Comparison of ENCODE assay signal across 8 cellular contexts in the genomic region with DNA sequence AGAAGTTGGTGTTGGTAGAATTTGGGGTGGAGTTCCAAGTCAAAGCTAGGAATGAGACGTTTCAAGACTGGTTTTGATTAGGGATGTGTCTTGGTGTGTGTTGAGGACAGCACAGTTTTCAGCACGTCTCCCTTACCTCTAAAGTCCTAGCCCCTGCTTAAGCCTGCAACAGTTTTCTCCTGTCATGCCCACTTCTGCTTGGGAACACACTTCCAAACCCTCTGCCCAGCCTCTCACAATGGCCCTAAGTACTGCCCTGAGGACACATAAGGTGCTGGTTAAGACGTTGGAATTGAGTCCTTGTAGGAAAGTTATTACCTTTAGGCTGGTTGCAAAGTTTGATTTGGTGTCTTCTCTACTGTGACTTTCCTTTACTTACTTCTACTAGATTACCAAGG. TPM values are rescaled to one million over a fixed set of nuclear protein-coding genes. Genes with fewer than 3 reads are reported as not detected.
DNase-seq lines count a peak whose midpoint lies in the region; ATAC-seq and TF ChIP-seq lines count a peak whose summit lies in the region.

No MANE protein-coding gene starts in this region.

- peak overlapping the region; percentile 72 for H3K4me3 Mint-ChIP-seq in memory B cell

- 0 out of 2 replicates have a peak overlapping the region, but pooled peaks have one; percentile 3 for H3K4me3 ChIP-seq in AG09309 (ENCODE audit: control insufficient read depth, low read depth, low read length)
- H3K4me3 ChIP-seq in ascending aorta = peak overlapping the region; percentile 86 to 89

- no peaks in the 10 kb centered on the region for H3K27me3 ChIP-seq in ascending aorta

- peaks cover 0 to 18% of the 10 kb centered on the region in 2 donors for H3K4me1 ChIP-seq in ascending aorta

- no peaks in the 10 kb centered on the region for H3K9me3 Mint-ChIP-seq in memory B cell

- no peaks in the 10 kb centered on the region for H3K9me3 ChIP-seq in ascending aorta

- no peak for ATAC-seq in memory B cell (ENCODE audit: low read depth)
- no peak for ATAC-seq in GM18511 (IDR thresholded peaks at IDR 0.05; ENCODE audit: unreplicated experiment)
- ATAC-seq in HG02870 (IDR thresholded peaks at IDR 0.05; ENCODE audit: unreplicated experiment) = no peak

- H3K36me3 ChIP-seq in ascending aorta = peaks cover 8 to 11% of the 10 kb centered on the region in 2 donors

- TF ChIP-seq CTCF in AG09309 (IDR thresholded peaks at IDR 0.05; ENCODE audit: control insufficient read depth, insufficient read depth, low read depth, low read length, missing control alignments) = no peak
- TF ChIP-seq CTCF in ascending aorta (IDR thresholded peaks at IDR 0.05) = no peak

- peaks cover 15% of the 10 kb centered on the region for H3K27me3 Mint-ChIP-seq in memory B cell

- DNase-seq in AG09309 (ENCODE audit: low read depth) = no peak
- peak; percentile 37 for DNase-seq in HT1080 (ENCODE audit: low read depth)
- DNase-seq in ascending aorta (ENCODE audit: low spot score in 2 of 2) = no peak
- no peak for DNase-seq in memory B cell (ENCODE audit: low spot score in 2 of 2)
- DNase-seq in islet precursor cell = no peak
- no peak for DNase-seq in DMS153 (lab: John Stamatoyannopoulos, UW)

- H3K36me3 Mint-ChIP-seq in memory B cell = peaks cover 2% of the 10 kb centered on the region

- H3K4me1 Mint-ChIP-seq in memory B cell = peaks cover 20% of the 10 kb centered on the region

- H3K27ac Mint-ChIP-seq in memory B cell = no peak overlapping the region

- intact Hi-C loops in ascending aorta (cut with DNase I) = loop anchor here (5.0 to 10.0 kb wide), 4 partner anchors 193 to 395 kb away; a partner anchor contains a TSS

- H3K27ac ChIP-seq in ascending aorta = peak overlapping the region; percentile 14 to 60

RNA-seq across cellular contexts. Expression of a gene that starts 0.7 kb away (rescaled TPM):
- total RNA-seq in HT1080 (2014; rRNA removed; shearing (Covaris generic)) = 66.5 and 69.5 TPM in 2 replicates
- 34.9 and 35.8 TPM in 2 replicates for polyA plus RNA-seq in HT1080 (2015; cell fraction: cytosol; rRNA removed)
- polyA plus RNA-seq in HT1080 (2015; cell fraction: nucleus; rRNA removed) = 15.2 and 16.0 TPM in 2 replicates
- 5.6 TPM for total RNA-seq in ascending aorta

Comparison
In these comparisons a context has a peak if more than half of its experiments do, and no peak if none do; other contexts are left out.
1. RNA of a gene that starts 0.7 kb away (total RNA-seq): 66.5 to 69.5 TPM in HT1080; 5.6 TPM in ascending aorta (single experiment); every median in the first group is over 10 times any median in the second.